In the genomic region with DNA sequence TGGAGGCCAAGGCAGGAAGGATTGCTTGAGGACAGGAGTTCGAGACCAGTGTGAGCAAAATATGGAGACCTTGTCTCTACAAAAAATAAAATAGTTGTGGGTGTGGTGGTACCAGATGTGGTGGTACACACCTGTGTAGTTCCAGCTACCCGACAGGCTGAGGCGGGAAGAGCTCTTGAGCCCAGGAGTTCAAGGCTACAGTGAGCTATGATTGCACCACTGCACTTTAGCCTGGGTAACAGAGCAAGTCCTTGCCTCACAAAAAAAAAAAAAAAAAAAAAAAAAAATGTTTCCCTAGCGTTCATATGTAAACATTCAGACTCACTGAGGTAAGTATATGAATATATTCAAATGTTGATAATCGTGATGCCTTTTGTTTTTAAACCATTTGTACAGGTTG, we compare ENCODE assay signal across 27 cellular contexts.
"Had no signal": no experiment of that assay in that cellular context is flagged by ENCODE, and none has a peak within 500 bp of the region (broad histone marks: within the 10 kb centered on the region; RNA-seq: fewer than 3 reads in every experiment).

No MANE protein-coding gene starts in this region.

- H3K9me3 ChIP-seq: ovary, psoas muscle, right lobe of liver, sigmoid colon, stomach, thoracic aorta, thyroid gland, tibial nerve, upper lobe of left lung, vagina had no signal

- H3K4me3 ChIP-seq: neural progenitor cell, ovary, psoas muscle, right lobe of liver, sigmoid colon, stomach, thoracic aorta, thyroid gland, tibial nerve, upper lobe of left lung, vagina had no signal

- H3K9ac ChIP-seq: neural progenitor cell, parathyroid adenoma had no signal

- H3K36me3 ChIP-seq: ovary had no signal

- H3K4me3 Mint-ChIP-seq: nephron; neural progenitor cell; stimulated activated effector memory CD8-positive, alpha-beta T cell treated with anti-CD3 and anti-CD28 coated beads, Interleukin-12 subunit alpha, Interleukin-12 subunit beta, amount 100 ng/mL, for 72 hours; stimulated activated naive B cell treated with anti-CD40 and anti-IgM and Interleukin-4, amounts not matched to agents 10 μg/mL and 1 μg/mL and 100 μg/mL, for 72 hours; stimulated activated naive CD8-positive, alpha-beta T cell treated with anti-CD3 and anti-CD28 coated beads, Interleukin-15, Interleukin-2, amounts not matched to agents 100 ng/mL and 50 ng/mL, for 24 hours had no signal

- H3K4me2 ChIP-seq: neural progenitor cell had no signal

- H2AFZ ChIP-seq: neural progenitor cell, parathyroid adenoma had no signal

- H3K4me1 ChIP-seq: neural progenitor cell, parathyroid adenoma, psoas muscle, right lobe of liver, sigmoid colon, stomach, thyroid gland, tibial nerve, upper lobe of left lung, vagina had no signal

- H3K27ac ChIP-seq: neural progenitor cell, ovary, parathyroid adenoma, psoas muscle, right lobe of liver, sigmoid colon, stomach, thoracic aorta, thyroid gland, tibial nerve, upper lobe of left lung, vagina had no signal

- H3K9me3 Mint-ChIP-seq: nephron; neural progenitor cell; stimulated activated effector memory CD8-positive, alpha-beta T cell treated with anti-CD3 and anti-CD28 coated beads, Interleukin-12 subunit alpha, Interleukin-12 subunit beta, amount 100 ng/mL, for 72 hours; stimulated activated naive CD8-positive, alpha-beta T cell treated with anti-CD3 and anti-CD28 coated beads, Interleukin-15, Interleukin-2, amounts not matched to agents 100 ng/mL and 50 ng/mL, for 24 hours had no signal

- H3K27me3 Mint-ChIP-seq: progenitor cell of endocrine pancreas; stimulated activated naive B cell treated with anti-CD40 and anti-IgM and Interleukin-4, amounts not matched to agents 10 μg/mL and 1 μg/mL and 100 μg/mL, for 72 hours; stimulated activated naive CD8-positive, alpha-beta T cell treated with anti-CD3 and anti-CD28 coated beads, Interleukin-15, Interleukin-2, amounts not matched to agents 100 ng/mL and 50 ng/mL, for 24 hours had no signal

- H3K27me3 ChIP-seq: neural progenitor cell, ovary, right lobe of liver, sigmoid colon, stomach, thyroid gland, tibial nerve, upper lobe of left lung, vagina had no signal

- H3K4me1 Mint-ChIP-seq: nephron, neural progenitor cell had no signal

- H3K27ac Mint-ChIP-seq: nephron; neural progenitor cell; progenitor cell of endocrine pancreas; stimulated activated effector memory CD8-positive, alpha-beta T cell treated with anti-CD3 and anti-CD28 coated beads, Interleukin-12 subunit alpha, Interleukin-12 subunit beta, amount 100 ng/mL, for 72 hours; stimulated activated naive B cell treated with anti-CD40 and anti-IgM and Interleukin-4, amounts not matched to agents 10 μg/mL and 1 μg/mL and 100 μg/mL, for 72 hours; stimulated activated naive CD8-positive, alpha-beta T cell treated with anti-CD3 and anti-CD28 coated beads, Interleukin-15, Interleukin-2, amounts not matched to agents 100 ng/mL and 50 ng/mL, for 24 hours had no signal

- DNase-seq: occipital lobe; ovary; posterior cingulate gyrus; psoas muscle; right cardiac atrium; right lobe of liver; sigmoid colon; small intestine; stimulated activated CD4-positive, alpha-beta T cell treated with anti-CD3 and anti-CD28 coated beads, Interleukin-15, amount 100 ng/mL, for 24 hours; stimulated activated CD4-positive, alpha-beta T cell treated with anti-CD3 and anti-CD28 coated beads, Interleukin-2, amount 100 ng/mL, for 24 hours; stimulated activated CD4-positive, alpha-beta T cell treated with anti-CD3 and anti-CD28 coated beads, Interleukin-2, amount 100 ng/mL, for 48 hours; stimulated activated CD4-positive, alpha-beta T cell treated with anti-CD3 and anti-CD28 coated beads, Interleukin-4, amount 100 ng/mL, for 24 hours; stimulated activated naive B cell treated with anti-CD40 and anti-IgM and Interleukin-4, amounts not matched to agents 10 μg/mL and 1 μg/mL and 100 μg/mL, for 72 hours; stimulated activated naive CD4-positive, alpha-beta T cell treated with Interleukin-2 at 50 U/mL for 16 hours; stomach; thyroid gland; trophoblast cell; upper lobe of left lung had no signal

- ATAC-seq: psoas muscle; right cardiac atrium; stimulated activated effector memory CD8-positive, alpha-beta T cell treated with anti-CD3 and anti-CD28 coated beads, Interleukin-12 subunit alpha, Interleukin-12 subunit beta, amount 100 ng/mL, for 72 hours; stimulated activated naive B cell treated with anti-CD40 and anti-IgM and Interleukin-4, amounts not matched to agents 10 μg/mL and 1 μg/mL and 100 μg/mL, for 72 hours had no signal
